Comparison of ENCODE assay signal across 21 cellular contexts in genomic region chr12:68673788-68674187, GRCh38. TPM values are rescaled to one million over a fixed set of nuclear protein-coding genes. Genes with fewer than 3 reads are reported as not detected.
DNase-seq lines count a peak whose midpoint lies in the region; ATAC-seq, FAIRE-seq and TF ChIP-seq lines count a peak whose summit lies in the region.
"Had no signal": no experiment of that assay in that cellular context is flagged by ENCODE, and none has a peak within 500 bp of the region (broad histone marks: within the 10 kb centered on the region; RNA-seq: fewer than 3 reads in every experiment).

No MANE protein-coding gene starts in this region.

- H3K23ac ChIP-seq in H1 (ENCODE audit: insufficient read length), result no peak overlapping the region

- no peak for TF ChIP-seq EP300 in H1 (IDR thresholded peaks at IDR 0.05; ENCODE audit: borderline replicate concordance in 1 of 2, low read depth in 2 of 2, low read length in 2 of 2)

- no peak for TF ChIP-seq POLR2A in H1 (IDR thresholded peaks at IDR 0.05; ENCODE audit: control extremely low read depth in 1 of 2, low read depth in 2 of 2, low read length in 2 of 2)

- no peak overlapping the region for H4K91ac ChIP-seq in H1 (replicated peaks; ENCODE audit: insufficient read length, low read length)

- H4K20me1 ChIP-seq in H1 (replicated peaks in 1 of 2; ENCODE audit: control insufficient read depth in 1 of 2, insufficient read depth in 2 of 2, low read length in 2 of 2), result no peaks in the 10 kb centered on the region

- no peak overlapping the region for H2BK15ac ChIP-seq in H1 (ENCODE audit: low read length)

- H3K27ac Mint-ChIP-seq in CD8-positive, alpha-beta T cell, result peak overlapping the region; percentile 85
- peak overlapping the region; percentile 88 for H3K27ac Mint-ChIP-seq in activated CD8-positive, alpha-beta T cell treated with anti-CD3 and anti-CD28 coated beads, Interleukin-2, amount 10 ng/mL, durations not matched to agents 7 days and 5 days
- H3K27ac Mint-ChIP-seq: GM23338, naive B cell had no signal

- 92% methylated on average over 4 of the region's 4 CpGs; no CpG with 5 or more reads in 1 of the 2 experiments for WGBS in H1 (ENCODE audit: extremely low coverage in 1 of 2, insufficient coverage in 1 of 2, insufficient read length in 1 of 2, insufficient replicate concordance in 2 of 2, low coverage in 1 of 2, low lambda C conversion rate in 2 of 2, missing lambda C conversion rate in 1 of 2), 2 experiments

- no peak overlapping the region for H3K4me2 ChIP-seq in H1 (ENCODE audit: insufficient read depth in 1 of 2, low read depth in 2 of 2, low read length in 2 of 2)
- H3K4me2 ChIP-seq: GM23338 had no signal

- H3K23me2 ChIP-seq in H1 (ENCODE audit: low read depth, low read length), result no peaks in the 10 kb centered on the region; the same call in 1 of the 2 replicates

- H2BK120ac ChIP-seq in H1 (replicated peaks; ENCODE audit: low read depth, low read length), result no peak overlapping the region

- no peaks in the 10 kb centered on the region for H3K9me3 Mint-ChIP-seq in CD8-positive, alpha-beta T cell
- H3K9me3 Mint-ChIP-seq in activated CD8-positive, alpha-beta T cell treated with anti-CD3 and anti-CD28 coated beads, Interleukin-2, amount 10 ng/mL, durations not matched to agents 7 days and 5 days (ENCODE audit: insufficient read depth), result no peaks in the 10 kb centered on the region
- H3K9me3 Mint-ChIP-seq: GM23338, naive B cell had no signal

- no peak overlapping the region for H3K14ac ChIP-seq in H1 (ENCODE audit: insufficient read length)

- POLR2A ChIA-PET in CD8-positive, alpha-beta T cell (lab: Charles Lee), result interaction anchor here (2.6 kb wide), 1 partner anchor 9 kb away, joined by 7 read pairs; no protein-coding TSS in a partner anchor
- POLR2A ChIA-PET in activated CD8-positive, alpha-beta T cell treated with anti-CD3 and anti-CD28 coated beads, Interleukin-2, amount 10 ng/mL, durations not matched to agents 7 days and 5 days (lab: Charles Lee), result interaction anchor here (1.5 kb wide), 1 partner anchor 58 kb away, joined by 3 read pairs; no protein-coding TSS in a partner anchor
- POLR2A ChIA-PET in H1 (lab: Charles Lee; ENCODE audit: partially characterized antibody), result no interaction called here

- H3K9me3 ChIP-seq in CD8-positive, alpha-beta T cell (ENCODE audit: low read length), result no peaks in the 10 kb centered on the region
- no peaks in the 10 kb centered on the region for H3K9me3 ChIP-seq in H1 (ENCODE audit: insufficient read depth in 2 of 2, low read depth in 1 of 2, low read length in 1 of 2)
- H3K9me3 ChIP-seq: sigmoid colon, SJCRH30, stomach, upper lobe of right lung had no signal

- H3K36me3 ChIP-seq in CD8-positive, alpha-beta T cell (ENCODE audit: insufficient read depth, low read length), result no peaks in the 10 kb centered on the region
- H3K36me3 ChIP-seq in H1 (ENCODE audit: control insufficient read depth in 2 of 4, insufficient read depth in 4 of 4, low read length in 3 of 4), result no peaks in the 10 kb centered on the region
- H3K36me3 ChIP-seq: sigmoid colon, SJCRH30, stomach, upper lobe of right lung had no signal

- no peak overlapping the region for H4K5ac ChIP-seq in H1 (ENCODE audit: insufficient read length, low read depth, low read length)

- ATAC-seq in CD8-positive, alpha-beta T cell, result no peak
- peak; percentile 70 for ATAC-seq in activated CD8-positive, alpha-beta T cell treated with anti-CD3 and anti-CD28 coated beads, Interleukin-2, amount 10 ng/mL, durations not matched to agents 7 days and 5 days
- ATAC-seq in GM21447 (IDR thresholded peaks at IDR 0.05; ENCODE audit: unreplicated experiment), result no peak
- ATAC-seq: GM23338, upper lobe of right lung had no signal

- H3K27ac ChIP-seq in CD8-positive, alpha-beta T cell (ENCODE audit: low read depth, low read length), result peak overlapping the region; percentile 2
- H3K27ac ChIP-seq in H1 (ENCODE audit: low read depth, low read length), result no peak overlapping the region
- H3K27ac ChIP-seq: parathyroid adenoma, sigmoid colon, SJCRH30, stomach, upper lobe of right lung had no signal

- H3K27me3 Mint-ChIP-seq in CD8-positive, alpha-beta T cell (ENCODE audit: low read depth), result no peaks in the 10 kb centered on the region
- no peaks in the 10 kb centered on the region for H3K27me3 Mint-ChIP-seq in activated CD8-positive, alpha-beta T cell treated with anti-CD3 and anti-CD28 coated beads, Interleukin-2, amount 10 ng/mL, durations not matched to agents 7 days and 5 days (ENCODE audit: low read depth)
- H3K27me3 Mint-ChIP-seq: naive B cell had no signal

- peaks cover 48% of the 10 kb centered on the region for H3K4me1 Mint-ChIP-seq in CD8-positive, alpha-beta T cell (ENCODE audit: low read depth)
- peaks cover 56% of the 10 kb centered on the region for H3K4me1 Mint-ChIP-seq in activated CD8-positive, alpha-beta T cell treated with anti-CD3 and anti-CD28 coated beads, Interleukin-2, amount 10 ng/mL, durations not matched to agents 7 days and 5 days (ENCODE audit: low read depth)

- no peak for TF ChIP-seq CTCF in CD8-positive, alpha-beta T cell (IDR thresholded peaks at IDR 0.05)
- no peak for TF ChIP-seq CTCF in H1 (IDR thresholded peaks at IDR 0.05; ENCODE audit: control extremely low read depth in 1 of 3, insufficient read depth in 1 of 3, low read depth in 1 of 3, low read length in 3 of 3)

- H3K27me3 ChIP-seq in CD8-positive, alpha-beta T cell (ENCODE audit: insufficient read depth, low read length), result no peaks in the 10 kb centered on the region
- H3K27me3 ChIP-seq in H1 (replicated peaks in 1 of 4; ENCODE audit: control insufficient read depth in 3 of 4, extremely low read depth in 1 of 4, insufficient read depth in 3 of 4, low read length in 3 of 4), result no peaks in the 10 kb centered on the region
- H3K27me3 ChIP-seq: sigmoid colon, SJCRH30, stomach, upper lobe of right lung had no signal

- no peaks in the 10 kb centered on the region for H3K79me2 ChIP-seq in H1 (ENCODE audit: control insufficient read depth in 1 of 2, insufficient read depth in 2 of 2, low read length in 2 of 2)
- H3K79me2 ChIP-seq: parathyroid adenoma had no signal

- no peak overlapping the region for H3K9ac ChIP-seq in H1 (replicated peaks in 1 of 4; ENCODE audit: extremely low read depth in 1 of 4, low read depth in 3 of 4, low read length in 3 of 4)
- H3K9ac ChIP-seq: parathyroid adenoma had no signal

- H4K8ac ChIP-seq in H1 (ENCODE audit: extremely low read depth, insufficient read depth, low read length), result no peak overlapping the region

- H3K18ac ChIP-seq in H1 (ENCODE audit: extremely low read depth, low read length), result no peak overlapping the region

- H2AK5ac ChIP-seq in H1 (ENCODE audit: low read depth, low read length), result no peak overlapping the region

- H2BK5ac ChIP-seq in H1 (ENCODE audit: low read depth, low read length), result no peak overlapping the region

- no peak overlapping the region for H2BK20ac ChIP-seq in H1 (ENCODE audit: low read length)

- H3K4me3 ChIP-seq in CD8-positive, alpha-beta T cell (ENCODE audit: low read depth, low read length), result peak overlapping the region; percentile 24
- no peak overlapping the region for H3K4me3 ChIP-seq in H1 (ENCODE audit: extremely low read depth in 1 of 4, insufficient read depth in 2 of 4, low read depth in 3 of 4, low read length in 4 of 4)
- H3K4me3 ChIP-seq: GM23338, sigmoid colon, SJCRH30, stomach, upper lobe of right lung had no signal

- intact Hi-C loops in CD8-positive, alpha-beta T cell (cut with DNase I, micrococcal nuclease), result loop anchor here in 1 of 2 experiments (2.0 kb wide), 2 partner anchors 13 to 59 kb away; no protein-coding TSS in a partner anchor

- no peak for DNase-seq in CD8-positive, alpha-beta T cell
- DNase-seq in KG1 (lab: John Stamatoyannopoulos, UW), result peak; percentile 18
- DNase-seq in activated CD8-positive, alpha-beta T cell treated with anti-CD3 and anti-CD28 coated beads, Interleukin-2, amount 10 ng/mL, durations not matched to agents 7 days and 5 days, result peak; percentile 59
- DNase-seq in H1 (ENCODE audit: low read depth in 1 of 2, low spot score in 2 of 2), result no peak
- no peak for DNase-seq in SIG-M5 (lab: John Stamatoyannopoulos, UW)
- no peak for DNase-seq in NCI-H2227 (lab: John Stamatoyannopoulos, UW; ENCODE audit: unreplicated experiment)
- no peak for DNase-seq in NCI-H1092 treated with DMSO at 0.1 percent for 48 hours (lab: John Stamatoyannopoulos, UW)
- DNase-seq: activated CD4-positive, CD25-positive, alpha-beta regulatory T cell; amygdala; caudate nucleus; Kasumi-1; kidney glomerular epithelial cell; mammary epithelial cell; naive B cell; sigmoid colon; SJCRH30; stomach; upper lobe of right lung had no signal

- no peak overlapping the region for H3K4ac ChIP-seq in H1 (replicated peaks; ENCODE audit: insufficient read length, low read depth, low read length)

- peak overlapping the region; percentile 62 for H3K4me3 Mint-ChIP-seq in CD8-positive, alpha-beta T cell
- peak overlapping the region; percentile 55 for H3K4me3 Mint-ChIP-seq in activated CD8-positive, alpha-beta T cell treated with anti-CD3 and anti-CD28 coated beads, Interleukin-2, amount 10 ng/mL, durations not matched to agents 7 days and 5 days
- H3K4me3 Mint-ChIP-seq: GM23338, naive B cell had no signal

- H2BK12ac ChIP-seq in H1 (ENCODE audit: low read depth, low read length), result no peak overlapping the region

- no peaks in the 10 kb centered on the region for H3K79me1 ChIP-seq in H1 (ENCODE audit: low read depth, low read length)

- peaks cover 48% of the 10 kb centered on the region for H3K4me1 ChIP-seq in CD8-positive, alpha-beta T cell (ENCODE audit: insufficient read depth, low read length)
- no peaks in the 10 kb centered on the region for H3K4me1 ChIP-seq in H1 (replicated peaks in 1 of 4; ENCODE audit: control insufficient read depth in 3 of 4, insufficient read depth in 4 of 4, low read length in 3 of 4)
- H3K4me1 ChIP-seq: parathyroid adenoma, SJCRH30, upper lobe of right lung had no signal

- no peak overlapping the region for H3K56ac ChIP-seq in H1 (replicated peaks; ENCODE audit: insufficient read length, low read depth, low read length)

- no peak overlapping the region for H2AFZ ChIP-seq in H1 (ENCODE audit: low read length)
- H2AFZ ChIP-seq: GM23338, parathyroid adenoma had no signal

- H3K36me3 Mint-ChIP-seq in CD8-positive, alpha-beta T cell, result peaks cover 9% of the 10 kb centered on the region
- H3K36me3 Mint-ChIP-seq in activated CD8-positive, alpha-beta T cell treated with anti-CD3 and anti-CD28 coated beads, Interleukin-2, amount 10 ng/mL, durations not matched to agents 7 days and 5 days (ENCODE audit: low read depth), result peaks cover 3% of the 10 kb centered on the region

- FAIRE-seq in H1 (lab: Jason Lieb, UNC), result peak; percentile 55

- no peak for TF ChIP-seq RAD21 in H1 (IDR thresholded peaks at IDR 0.05 in 1 of 2, conservative IDR thresholded peaks at IDR 0.05 in 1 of 2; ENCODE audit: low read depth in 2 of 2, low read length in 2 of 2)

- CTCF ChIA-PET in CD8-positive, alpha-beta T cell (lab: Charles Lee), result no interaction called here
- CTCF ChIA-PET in activated CD8-positive, alpha-beta T cell treated with anti-CD3 and anti-CD28 coated beads, Interleukin-2, amount 10 ng/mL, durations not matched to agents 7 days and 5 days (lab: Charles Lee), result no interaction called here
- CTCF ChIA-PET in H1 (lab: Charles Lee; ENCODE audit: partially characterized antibody), result no interaction called here

RNA-seq across cellular contexts. Expression of gene NUP107, which starts 13.0 kb away (rescaled TPM):
- total RNA-seq in CD8-positive, alpha-beta T cell, result 10 to 100 TPM; 40.1 to 45.9 TPM
- 100 to 1,000 TPM; 103 to 105 TPM for total RNA-seq in activated CD8-positive, alpha-beta T cell treated with anti-CD3 and anti-CD28 coated beads, Interleukin-2, amount 10 ng/mL, durations not matched to agents 7 days and 5 days
- 139 and 141 TPM in 2 replicates for total RNA-seq in H1 (2021; fragmentation: NEBNext Ultra II Directional; extraction: Animal tissue kit (Norgen Biotek cat#: 25700))
- polyA plus RNA-seq in H1 (2011; rRNA removed), result 32.0 and 46.1 TPM in 2 replicates
- polyA plus RNA-seq in H1 (2011; cell fraction: cytosol; rRNA removed), result 75.2 TPM
- polyA plus RNA-seq in H1 (2011; cell fraction: nucleus; rRNA removed), result 34.4 TPM
- 78.0 to 149 TPM (median 100 TPM) in 4 replicates for polyA plus RNA-seq in H1 (2012, experiment 1 of 2)
- polyA plus RNA-seq in H1 (2012, experiment 2 of 2), result 4.5 TPM
- 88.8 TPM for polyA plus RNA-seq in H1 (2013, experiment 1 of 2)
- 82.4 TPM for polyA plus RNA-seq in H1 (2013, experiment 2 of 2)
- 98.6 and 138 TPM in 2 replicates for polyA minus RNA-seq in H1 (2011; rRNA and poly(A)+ RNA removed)
- polyA minus RNA-seq in H1 (2011; cell fraction: cytosol; rRNA and poly(A)+ RNA removed), result 66.8 TPM
- 87.1 TPM for polyA minus RNA-seq in H1 (2011; cell fraction: nucleus; rRNA and poly(A)+ RNA removed)

Comparison
In these comparisons a context has a peak if more than half of its experiments do, and no peak if none do; other contexts are left out.
1. DNase-seq: peak in KG1 (single experiment) and activated CD8-positive, alpha-beta T cell treated with anti-CD3 and anti-CD28 coated beads, Interleukin-2, amount 10 ng/mL, durations not matched to agents 7 days and 5 days (single experiment); none in CD8-positive, alpha-beta T cell (0 of 7), H1 (0 of 2), SIG-M5 (single experiment), NCI-H2227 (single experiment) and NCI-H1092 treated with DMSO at 0.1 percent for 48 hours (single experiment).